Comparison of ENCODE assay signal across 19 cellular contexts in genomic region chr19:944171-944567, GRCh38. TPM values are rescaled to one million over a fixed set of nuclear protein-coding genes. Genes with fewer than 3 reads are reported as not detected.
DNase-seq lines count a peak whose midpoint lies in the region; ATAC-seq and TF ChIP-seq lines count a peak whose summit lies in the region.
"Had no signal": no experiment of that assay in that cellular context is flagged by ENCODE, and none has a peak within 500 bp of the region (broad histone marks: within the 10 kb centered on the region; RNA-seq: fewer than 3 reads in every experiment).

No MANE protein-coding gene starts in this region.

- no peak overlapping the region for H2AFZ ChIP-seq in DND-41 (ENCODE audit: low read depth, low read length)

- H3K4me2 ChIP-seq in DND-41 (ENCODE audit: insufficient read depth, low read length), result no peak overlapping the region

- ATAC-seq in DND-41 (ENCODE audit: insufficient read depth, low read depth) (peak; percentile 24; the same call in 1 of the 3 replicates), HG02938 (IDR thresholded peaks at IDR 0.05; ENCODE audit: unreplicated experiment) (no peak), HG03432 (IDR thresholded peaks at IDR 0.05; ENCODE audit: unreplicated experiment) (no peak)
- ATAC-seq: naive thymus-derived CD4-positive, alpha-beta T cell had no signal

- H3K9me3 ChIP-seq in DND-41 (ENCODE audit: insufficient read depth, low read length, severe bottlenecking), result no peaks in the 10 kb centered on the region

- H3K27me3 ChIP-seq in DND-41 (ENCODE audit: insufficient read depth, low read length, poor library complexity), result no peaks in the 10 kb centered on the region

- H3K9ac ChIP-seq in DND-41 (ENCODE audit: low read depth, low read length), result no peak overlapping the region

- peaks cover 9% of the 10 kb centered on the region for H3K4me1 Mint-ChIP-seq in progenitor cell of endocrine pancreas (ENCODE audit: low read depth)
- peaks cover 10% of the 10 kb centered on the region for H3K4me1 Mint-ChIP-seq in activated T-helper 2 cell treated with anti-CD3 and anti-CD28 coated beads, Interferon-gamma antibody, Interleukin-2, Interleukin-4, amounts not matched to agents 10 μg/mL and 5 μg/mL and 100 μg/mL, durations not matched to agents 14 hours and 24 hours and 36 hours (ENCODE audit: low read depth)

- intact Hi-C loops in activated T-helper 2 cell treated with anti-CD3 and anti-CD28 coated beads, Interferon-gamma antibody, Interleukin-2, Interleukin-4, amounts not matched to agents 10 μg/mL and 5 μg/mL and 100 μg/mL, durations not matched to agents 14 hours and 24 hours and 36 hours (cut with micrococcal nuclease), result no loop called here

- H3K79me2 ChIP-seq in DND-41 (ENCODE audit: insufficient read depth, low read length), result peaks cover 72% of the 10 kb centered on the region

- no peaks in the 10 kb centered on the region for H3K27me3 Mint-ChIP-seq in progenitor cell of endocrine pancreas
- peaks cover 3% of the 10 kb centered on the region for H3K27me3 Mint-ChIP-seq in activated T-helper 2 cell treated with anti-CD3 and anti-CD28 coated beads, Interferon-gamma antibody, Interleukin-2, Interleukin-4, amounts not matched to agents 10 μg/mL and 5 μg/mL and 100 μg/mL, durations not matched to agents 14 hours and 24 hours and 36 hours (ENCODE audit: low read depth)

- H4K20me1 ChIP-seq in DND-41 (ENCODE audit: insufficient read depth, low read length), result peaks cover 63% of the 10 kb centered on the region

- H3K4me3 ChIP-seq in DND-41 (ENCODE audit: low read depth in 1 of 2, low read length in 2 of 2), result no peak overlapping the region
- H3K4me3 ChIP-seq in fibroblast of villous mesenchyme (ENCODE audit: low read depth, low read length), result no peak overlapping the region

- no peak overlapping the region for H3K27ac ChIP-seq in DND-41 (ENCODE audit: low read length)

- no peaks in the 10 kb centered on the region for H3K9me3 Mint-ChIP-seq in progenitor cell of endocrine pancreas (ENCODE audit: low read depth)
- H3K9me3 Mint-ChIP-seq in activated T-helper 2 cell treated with anti-CD3 and anti-CD28 coated beads, Interferon-gamma antibody, Interleukin-2, Interleukin-4, amounts not matched to agents 10 μg/mL and 5 μg/mL and 100 μg/mL, durations not matched to agents 14 hours and 24 hours and 36 hours, result no peaks in the 10 kb centered on the region

- TF ChIP-seq CTCF in DND-41 (IDR thresholded peaks at IDR 0.05; ENCODE audit: borderline replicate concordance, extremely low read depth, low read length, poor library complexity, severe bottlenecking) (no peak), fibroblast of villous mesenchyme (IDR thresholded peaks at IDR 0.05; ENCODE audit: insufficient read depth, low read depth, low read length) (no peak), progenitor cell of endocrine pancreas (IDR thresholded peaks at IDR 0.05; ENCODE audit: unreplicated experiment) (no peak)

- no peak overlapping the region for H3K4me3 Mint-ChIP-seq in progenitor cell of endocrine pancreas (ENCODE audit: low read depth)
- no peak overlapping the region for H3K4me3 Mint-ChIP-seq in activated T-helper 2 cell treated with anti-CD3 and anti-CD28 coated beads, Interferon-gamma antibody, Interleukin-2, Interleukin-4, amounts not matched to agents 10 μg/mL and 5 μg/mL and 100 μg/mL, durations not matched to agents 14 hours and 24 hours and 36 hours (ENCODE audit: low read depth)
- H3K4me3 Mint-ChIP-seq: naive thymus-derived CD4-positive, alpha-beta T cell had no signal

- peak overlapping the region; percentile 86 for H3K27ac Mint-ChIP-seq in progenitor cell of endocrine pancreas
- H3K27ac Mint-ChIP-seq in activated T-helper 2 cell treated with anti-CD3 and anti-CD28 coated beads, Interferon-gamma antibody, Interleukin-2, Interleukin-4, amounts not matched to agents 10 μg/mL and 5 μg/mL and 100 μg/mL, durations not matched to agents 14 hours and 24 hours and 36 hours, result no peak overlapping the region

- H3K36me3 ChIP-seq in DND-41 (ENCODE audit: insufficient read depth, low read length), result peaks cover 49% of the 10 kb centered on the region

- DNase-seq in DND-41, result no peak
- DNase-seq in fibroblast of villous mesenchyme (ENCODE audit: low read depth), result peak; percentile 96
- no peak for DNase-seq in progenitor cell of endocrine pancreas (ENCODE audit: low spot score, unreplicated experiment)
- DNase-seq in activated T-helper 2 cell treated with anti-CD3 and anti-CD28 coated beads, Interferon-gamma antibody, Interleukin-2, Interleukin-4, amounts not matched to agents 10 μg/mL and 5 μg/mL and 100 μg/mL, durations not matched to agents 14 hours and 24 hours and 36 hours (ENCODE audit: low spot score), result no peak
- DNase-seq in SW480 (ENCODE audit: low spot score), result no peak
- DNase-seq: activated CD4-positive, alpha-beta T cell treated with anti-CD3 and anti-CD28 coated beads, Interleukin-2, amount 50 U/mL, for 4 hours; amniotic stem cell; KG1; naive thymus-derived CD4-positive, alpha-beta T cell; NCI-H774; retina; stimulated activated CD4-positive, alpha-beta T cell treated with anti-CD3 and anti-CD28 coated beads, Interleukin-2, amount 100 ng/mL, for 48 hours had no signal

- H3K4me1 ChIP-seq in DND-41 (ENCODE audit: insufficient read depth, low read length), result no peaks in the 10 kb centered on the region

- peaks cover 22% of the 10 kb centered on the region for H3K36me3 Mint-ChIP-seq in progenitor cell of endocrine pancreas (ENCODE audit: insufficient read depth)
- peaks cover 21% of the 10 kb centered on the region for H3K36me3 Mint-ChIP-seq in activated T-helper 2 cell treated with anti-CD3 and anti-CD28 coated beads, Interferon-gamma antibody, Interleukin-2, Interleukin-4, amounts not matched to agents 10 μg/mL and 5 μg/mL and 100 μg/mL, durations not matched to agents 14 hours and 24 hours and 36 hours (ENCODE audit: low read depth)

TF ChIP-seq in PFSK-1, 5 proteins besides CTCF, POLR2A, EP300 and RAD21:
- TF ChIP-seq FOXP2 (optimal IDR thresholded peaks at IDR 0.05; ENCODE audit: borderline replicate concordance, extremely low read depth, extremely low read length, insufficient read depth), result peak; percentile 83
- TF ChIP-seq REST (IDR thresholded peaks at IDR 0.05; ENCODE audit: insufficient read depth in 1 of 2, low read depth in 2 of 2, low read length in 2 of 2), result no peak

RNA-seq across cellular contexts. Expression of gene ARID3A, which starts 18.3 kb away (rescaled TPM):
- 33.9 TPM for polyA plus RNA-seq in PFSK-1 (2012; ENCODE audit: insufficient read length, low read depth)
- 39.3 and 45.8 TPM in 2 replicates for total RNA-seq in fibroblast of villous mesenchyme
- total RNA-seq in progenitor cell of endocrine pancreas, result 149 and 154 TPM in 2 replicates
- 42.0 and 42.6 TPM in 2 replicates for total RNA-seq in activated T-helper 2 cell treated with anti-CD3 and anti-CD28 coated beads, Interferon-gamma antibody, Interleukin-2, Interleukin-4, amounts not matched to agents 10 μg/mL and 5 μg/mL and 100 μg/mL, durations not matched to agents 14 hours and 24 hours and 36 hours

RNA-seq across cellular contexts. Expression of gene KISS1R, which starts 27.0 kb away (rescaled TPM):
- polyA plus RNA-seq in PFSK-1 (2012; ENCODE audit: insufficient read length, low read depth), result 0.61 TPM
- total RNA-seq in fibroblast of villous mesenchyme, result not detected in 2 replicates
- 5.8 and 6.1 TPM in 2 replicates for total RNA-seq in progenitor cell of endocrine pancreas
- 7.1 and 8.0 TPM in 2 replicates for total RNA-seq in activated T-helper 2 cell treated with anti-CD3 and anti-CD28 coated beads, Interferon-gamma antibody, Interleukin-2, Interleukin-4, amounts not matched to agents 10 μg/mL and 5 μg/mL and 100 μg/mL, durations not matched to agents 14 hours and 24 hours and 36 hours
- total RNA-seq: endothelial cell of umbilical vein, RPMI7951 had no signal
- polyA plus RNA-seq: endothelial cell of umbilical vein, keratinocyte had no signal

RNA-seq across cellular contexts. Expression of gene R3HDM4, which starts 31.1 kb away (rescaled TPM):
- 79.7 TPM for polyA plus RNA-seq in PFSK-1 (2012; ENCODE audit: insufficient read length, low read depth)
- total RNA-seq in fibroblast of villous mesenchyme (26.3 and 31.6 TPM in 2 replicates), progenitor cell of endocrine pancreas (61.4 and 63.1 TPM in 2 replicates)
- total RNA-seq in activated T-helper 2 cell treated with anti-CD3 and anti-CD28 coated beads, Interferon-gamma antibody, Interleukin-2, Interleukin-4, amounts not matched to agents 10 μg/mL and 5 μg/mL and 100 μg/mL, durations not matched to agents 14 hours and 24 hours and 36 hours, result 77.1 and 83.3 TPM in 2 replicates

RNA-seq across cellular contexts. Expression of gene WDR18, which starts 40.0 kb away (rescaled TPM):
- 196 TPM for polyA plus RNA-seq in PFSK-1 (2012; ENCODE audit: insufficient read length, low read depth)
- 49.7 and 77.3 TPM in 2 replicates for total RNA-seq in fibroblast of villous mesenchyme
- total RNA-seq in progenitor cell of endocrine pancreas, result 71.8 and 72.3 TPM in 2 replicates
- total RNA-seq in activated T-helper 2 cell treated with anti-CD3 and anti-CD28 coated beads, Interferon-gamma antibody, Interleukin-2, Interleukin-4, amounts not matched to agents 10 μg/mL and 5 μg/mL and 100 μg/mL, durations not matched to agents 14 hours and 24 hours and 36 hours, result 88.6 and 94.9 TPM in 2 replicates

RNA-seq across cellular contexts. Expression of gene RNU6-9, which starts 50.9 kb away (rescaled TPM):
- polyA plus RNA-seq in PFSK-1 (2012; ENCODE audit: insufficient read length, low read depth), result not detected
- total RNA-seq in fibroblast of villous mesenchyme (not detected in 2 replicates), progenitor cell of endocrine pancreas (not detected in 2 replicates)
- total RNA-seq in activated T-helper 2 cell treated with anti-CD3 and anti-CD28 coated beads, Interferon-gamma antibody, Interleukin-2, Interleukin-4, amounts not matched to agents 10 μg/mL and 5 μg/mL and 100 μg/mL, durations not matched to agents 14 hours and 24 hours and 36 hours, result not detected in 2 replicates
- total RNA-seq: cerebellum; endothelial cell of umbilical vein; naive thymus-derived CD4-positive, alpha-beta T cell; RPMI7951 had no signal
- polyA plus RNA-seq: endothelial cell of umbilical vein; keratinocyte; naive thymus-derived CD4-positive, alpha-beta T cell had no signal
